In the genomic region with DNA sequence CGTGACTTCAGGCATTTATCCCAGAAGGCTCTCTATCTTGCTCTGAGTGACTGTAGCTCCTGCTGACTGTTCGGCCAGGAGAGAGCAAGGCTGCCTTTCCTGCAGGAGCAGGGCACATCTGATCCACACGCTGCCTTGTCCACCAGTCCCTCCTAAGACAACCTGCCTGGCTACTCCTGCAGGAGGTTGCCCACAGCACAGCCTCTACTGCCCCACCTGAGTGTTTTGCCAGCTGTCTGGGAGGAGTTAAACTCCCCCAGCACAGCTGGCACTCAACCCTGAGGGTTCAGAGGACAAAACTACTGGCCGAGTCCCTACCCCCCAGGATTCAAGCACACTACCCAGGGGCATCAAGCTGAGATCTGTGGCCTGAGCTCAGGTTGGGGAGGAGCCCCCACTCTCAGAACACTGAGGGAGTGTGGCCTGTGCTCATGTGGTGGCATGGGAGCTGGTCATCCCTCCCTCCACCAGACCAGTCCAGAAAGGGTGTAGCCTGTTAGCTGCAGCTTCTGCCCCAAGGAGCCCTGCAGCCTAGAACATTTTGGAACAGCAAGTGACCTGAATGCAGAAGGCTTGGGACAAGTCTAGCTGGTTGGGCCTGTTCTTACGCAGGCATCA, we compare ENCODE assay signal across 28 cellular contexts.
"Had no signal": no experiment of that assay in that cellular context is flagged by ENCODE, and none has a peak within 500 bp of the region (broad histone marks: within the 10 kb centered on the region; RNA-seq: fewer than 3 reads in every experiment).

No MANE protein-coding gene starts in this region.

- H3K36me3 ChIP-seq: esophagus squamous epithelium, heart right ventricle, tibial artery, vagina had no signal

- ATAC-seq: left ventricle myocardium superior; mucosa of descending colon; sciatic nerve; stimulated activated effector memory CD8-positive, alpha-beta T cell treated with anti-CD3 and anti-CD28 coated beads, Interleukin-12 subunit alpha, Interleukin-12 subunit beta, amount 100 ng/mL, for 72 hours had no signal

- H3K9ac ChIP-seq: parathyroid adenoma had no signal

- H3K27me3 Mint-ChIP-seq: activated naive CD4-positive, alpha-beta T cell treated with anti-CD3 and anti-CD28 coated beads, Interleukin-2, amount 10 ng/mL, durations not matched to agents 7 days and 5 days; dendritic cell treated with granulocyte-macrophage colony-stimulating factor and Interleukin-4, amounts not matched to agents 40 ng/mL and 50 ng/mL, for 4 days; naive B cell had no signal

- H3K9me3 Mint-ChIP-seq: activated naive CD4-positive, alpha-beta T cell treated with anti-CD3 and anti-CD28 coated beads, Interleukin-2, amount 10 ng/mL, durations not matched to agents 7 days and 5 days; memory B cell had no signal

- H2AFZ ChIP-seq: parathyroid adenoma had no signal

- H3K4me2 ChIP-seq: smooth muscle cell had no signal

- DNase-seq: activated CD4-positive, alpha-beta T cell treated with anti-CD3 and anti-CD28 coated beads, Interleukin-2, amount 50 U/mL, for 1 hour; activated CD4-positive, CD25-positive, alpha-beta regulatory T cell treated with anti-CD3 and anti-CD28 coated beads, Interleukin-2, amount 50 U/mL, for 72 hours; activated CD8-positive, alpha-beta memory T cell treated with anti-CD3 and anti-CD28 coated beads for 24 hours; activated CD8-positive, alpha-beta memory T cell treated with anti-CD3 and anti-CD28 coated beads, Interleukin-2, amount 50 U/mL, for 48 hours; activated effector memory CD4-positive, alpha-beta T cell treated with Interleukin-2 at 50 U/mL for 16 hours; activated naive CD4-positive, alpha-beta T cell treated with anti-CD3 and anti-CD28 coated beads, Interleukin-2, amount 10 ng/mL, durations not matched to agents 7 days and 5 days; activated T-cell treated with anti-CD3 and anti-CD28 coated beads, Interleukin-2, amount 50 U/mL, for 48 hours; effector CD8-positive, alpha-beta T cell; esophagus squamous epithelium; heart right ventricle; left ventricle myocardium superior; mucosa of descending colon; naive B cell; stimulated activated CD4-positive, alpha-beta T cell treated with anti-CD3 and anti-CD28 coated beads, Interleukin-4, amount 100 ng/mL, for 24 hours; substantia nigra; tibial artery had no signal

- H3K4me3 Mint-ChIP-seq: dendritic cell treated with granulocyte-macrophage colony-stimulating factor and Interleukin-4, amounts not matched to agents 40 ng/mL and 50 ng/mL, for 4 days; memory B cell; neural crest cell; stimulated activated effector memory CD8-positive, alpha-beta T cell treated with anti-CD3 and anti-CD28 coated beads, Interleukin-12 subunit alpha, Interleukin-12 subunit beta, amount 100 ng/mL, for 72 hours; T-helper 1 cell treated with Interleukin-12 subunit alpha and Interleukin-12 subunit beta and Interleukin-4 antibody, amounts not matched to agents 30 μg/mL and 1 μg/mL, for 36 hours had no signal

- H3K4me1 ChIP-seq: esophagus squamous epithelium, heart right ventricle, parathyroid adenoma, tibial artery, vagina had no signal

- H3K9me3 ChIP-seq: esophagus squamous epithelium, mucosa of descending colon, tibial artery, vagina had no signal

- H3K4me1 Mint-ChIP-seq: memory B cell; naive B cell; stimulated activated effector memory CD8-positive, alpha-beta T cell treated with anti-CD3 and anti-CD28 coated beads, Interleukin-12 subunit alpha, Interleukin-12 subunit beta, amount 100 ng/mL, for 72 hours had no signal

- H3K36me3 Mint-ChIP-seq: memory B cell; naive B cell; stimulated activated effector memory CD8-positive, alpha-beta T cell treated with anti-CD3 and anti-CD28 coated beads, Interleukin-12 subunit alpha, Interleukin-12 subunit beta, amount 100 ng/mL, for 72 hours had no signal

- H3K27me3 ChIP-seq: esophagus squamous epithelium, heart right ventricle, tibial artery, vagina had no signal

- H3K27ac ChIP-seq: heart right ventricle, parathyroid adenoma, tibial artery, vagina had no signal

- H3K4me3 ChIP-seq: esophagus squamous epithelium, heart right ventricle, mucosa of descending colon, smooth muscle cell, tibial artery, vagina had no signal

- H3K27ac Mint-ChIP-seq: activated naive CD4-positive, alpha-beta T cell treated with anti-CD3 and anti-CD28 coated beads, Interleukin-2, amount 10 ng/mL, durations not matched to agents 7 days and 5 days; dendritic cell treated with granulocyte-macrophage colony-stimulating factor and Interleukin-4, amounts not matched to agents 40 ng/mL and 50 ng/mL, for 4 days; memory B cell; naive B cell; stimulated activated effector memory CD8-positive, alpha-beta T cell treated with anti-CD3 and anti-CD28 coated beads, Interleukin-12 subunit alpha, Interleukin-12 subunit beta, amount 100 ng/mL, for 72 hours; T-helper 1 cell treated with Interleukin-12 subunit alpha and Interleukin-12 subunit beta and Interleukin-4 antibody, amounts not matched to agents 30 μg/mL and 1 μg/mL, for 36 hours had no signal

- FAIRE-seq: astrocyte, bronchial epithelial cell, endothelial cell of umbilical vein had no signal
